Comparison of ENCODE assay signal across 8 cellular contexts in the genomic region with DNA sequence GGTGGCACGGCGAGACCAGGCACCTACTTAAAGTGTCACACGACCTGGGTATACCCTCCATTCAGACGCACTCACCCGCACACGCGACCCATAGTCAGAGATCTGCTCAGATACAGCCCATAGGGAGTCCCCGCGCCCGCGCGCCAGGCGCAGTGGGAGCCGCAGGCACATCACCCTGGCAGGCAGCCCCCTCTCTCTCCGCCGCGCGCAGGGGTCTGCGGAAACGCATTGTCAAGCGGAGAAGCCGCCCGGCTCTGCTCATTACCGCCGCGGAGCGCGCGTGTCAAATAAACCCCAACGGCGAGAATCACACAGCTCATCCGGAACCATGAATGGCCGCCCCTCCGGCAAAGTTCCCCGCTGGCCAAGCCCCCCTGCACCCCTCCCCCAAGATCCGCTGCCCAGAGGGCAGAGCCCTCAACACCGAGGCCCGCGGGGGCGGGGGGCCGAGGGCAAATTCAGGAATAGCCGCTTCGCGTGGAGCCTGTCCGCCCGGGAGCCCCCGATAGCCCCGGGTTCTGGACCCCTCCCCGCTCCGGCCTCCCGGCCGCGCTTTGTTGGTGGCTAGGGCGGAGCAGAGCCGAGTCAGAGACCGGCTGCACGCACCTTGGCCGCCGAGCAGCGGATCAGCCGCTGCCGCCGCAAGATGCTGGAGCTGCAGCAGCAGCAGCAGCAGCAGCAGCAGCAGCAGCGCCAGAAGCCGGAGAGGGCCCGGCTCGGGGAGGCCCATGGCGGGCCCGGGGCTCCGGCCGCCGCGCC. TPM values are rescaled to one million over a fixed set of nuclear protein-coding genes. Genes with fewer than 3 reads are reported as not detected.
A peak's percentile ranks its signal among the peaks of the same experiment; 100 is the strongest.
DNase-seq lines count a peak whose midpoint lies in the region; ATAC-seq and TF ChIP-seq lines count a peak whose summit lies in the region.

No MANE protein-coding gene starts in this region.

- H3K9me3 Mint-ChIP-seq in glutamatergic neuron (ENCODE audit: unreplicated experiment) = peaks cover 13% of the 10 kb centered on the region

- H3K27me3 ChIP-seq in Panc1 (ENCODE audit: control insufficient read depth, insufficient read depth, low read length) = no peaks in the 10 kb centered on the region
- H3K27me3 ChIP-seq in rectal smooth muscle tissue (ENCODE audit: control insufficient read depth, insufficient read depth, low read length) = no peaks in the 10 kb centered on the region

- peaks cover 9% of the 10 kb centered on the region for H3K27me3 Mint-ChIP-seq in glutamatergic neuron (ENCODE audit: unreplicated experiment)

- DNase-seq in NCI-H2227 (lab: John Stamatoyannopoulos, UW; ENCODE audit: unreplicated experiment) (peak; percentile 69), NCI-H2227 treated with DMSO at 0.1 percent for 48 hours (lab: John Stamatoyannopoulos, UW) (no peak), Panc1 (ENCODE audit: low read depth, low spot score) (no peak), glutamatergic neuron (peak; percentile 81)
- peak; percentile 42 for DNase-seq in activated T-helper 9 cell treated with anti-CD3 and anti-CD28 coated beads, Interleukin-2, amount 50 U/mL, for 16 hours (ENCODE audit: low read depth)

- no peak for TF ChIP-seq CTCF in Panc1 (IDR thresholded peaks at IDR 0.05)
- TF ChIP-seq CTCF in glutamatergic neuron (IDR thresholded peaks at IDR 0.05; ENCODE audit: partially characterized antibody, unreplicated experiment) = no peak

- H3K4me1 Mint-ChIP-seq in glutamatergic neuron (ENCODE audit: low read depth, unreplicated experiment) = peaks cover 21% of the 10 kb centered on the region

- intact Hi-C loops in Panc1 (cut with micrococcal nuclease; ENCODE audit: unreplicated experiment) = no loop called here

- BruUV-seq in Panc1 (replicated peaks; lab: Mats Ljungman, UMichigan) = no TSS peak

- no peaks in the 10 kb centered on the region for H3K36me3 Mint-ChIP-seq in glutamatergic neuron (ENCODE audit: unreplicated experiment)

- POLR2A ChIA-PET in Panc1 (lab: Charles Lee) = interaction anchor here (0.5 to 0.8 kb wide), 2 partner anchors 27 to 49 kb away, joined by 7 read pairs; no protein-coding TSS in a partner anchor

- CTCF ChIA-PET in Panc1 (lab: Charles Lee) = interaction anchor here (1.5 kb wide), 1 partner anchor 66 kb away, joined by 6 read pairs; no protein-coding TSS in a partner anchor

- ATAC-seq in HG03108 (IDR thresholded peaks at IDR 0.05; ENCODE audit: unreplicated experiment) (peak; percentile 0), Panc1 (peak; percentile 19), GM21786 (IDR thresholded peaks at IDR 0.05; ENCODE audit: unreplicated experiment) (no peak)

- H3K4me3 ChIP-seq in Panc1 (ENCODE audit: low read depth in 2 of 2, low read length in 2 of 2) (peak overlapping the region; percentile 63 to 74), rectal smooth muscle tissue (ENCODE audit: low read length) (peak overlapping the region; percentile 57)

- H3K27ac Mint-ChIP-seq in glutamatergic neuron (ENCODE audit: unreplicated experiment) = peak overlapping the region; percentile 70

- no peaks in the 10 kb centered on the region for H3K9me3 ChIP-seq in Panc1 (ENCODE audit: control insufficient read depth, insufficient read depth, low read depth, low read length)

- H3K4me3 Mint-ChIP-seq in glutamatergic neuron (ENCODE audit: unreplicated experiment) = peak overlapping the region; percentile 95

- H3K4me1 ChIP-seq in Panc1 (ENCODE audit: control insufficient read depth, insufficient read depth, low read length) (peaks cover 8% of the 10 kb centered on the region), rectal smooth muscle tissue (ENCODE audit: control insufficient read depth, insufficient read depth, low read length) (peaks cover 7% of the 10 kb centered on the region)

- H3K36me3 ChIP-seq in Panc1 (ENCODE audit: control insufficient read depth, insufficient read depth, low read length) (no peaks in the 10 kb centered on the region), rectal smooth muscle tissue (ENCODE audit: control insufficient read depth, insufficient read depth, low read length) (no peaks in the 10 kb centered on the region)

- in situ Hi-C loops in Panc1 (cut with HindIII; ENCODE audit: low pct_unique_long_range_greater_than_20kb, low sequenced_read_pairs) = no loop called here

- H3K9ac ChIP-seq in rectal smooth muscle tissue (ENCODE audit: low read length) = peak overlapping the region; percentile 8

- peak overlapping the region; percentile 69; the same call in 1 of the 2 replicates for H3K27ac ChIP-seq in Panc1 (ENCODE audit: low read length)
- H3K27ac ChIP-seq in rectal smooth muscle tissue (ENCODE audit: low read depth, low read length) = no peak overlapping the region

RNA-seq across cellular contexts. Expression of a gene that starts 0.5 kb away (rescaled TPM):
- total RNA-seq in Panc1 (2021; ENCODE audit: unreplicated experiment) (28.6 TPM), glutamatergic neuron (ENCODE audit: unreplicated experiment) (57.9 TPM)
- 24.2 TPM for polyA plus RNA-seq in Panc1 (2012; ENCODE audit: insufficient read length)

Comparison
In these comparisons a context has a peak if more than half of its experiments do, and no peak if none do; other contexts are left out.
1. DNase-seq: peak in NCI-H2227 (single experiment), activated T-helper 9 cell treated with anti-CD3 and anti-CD28 coated beads, Interleukin-2, amount 50 U/mL, for 16 hours (single experiment) and glutamatergic neuron (single experiment); none in NCI-H2227 treated with DMSO at 0.1 percent for 48 hours (single experiment) and Panc1 (single experiment).